Comparison of ENCODE assay signal across 8 cellular contexts in the genomic region with DNA sequence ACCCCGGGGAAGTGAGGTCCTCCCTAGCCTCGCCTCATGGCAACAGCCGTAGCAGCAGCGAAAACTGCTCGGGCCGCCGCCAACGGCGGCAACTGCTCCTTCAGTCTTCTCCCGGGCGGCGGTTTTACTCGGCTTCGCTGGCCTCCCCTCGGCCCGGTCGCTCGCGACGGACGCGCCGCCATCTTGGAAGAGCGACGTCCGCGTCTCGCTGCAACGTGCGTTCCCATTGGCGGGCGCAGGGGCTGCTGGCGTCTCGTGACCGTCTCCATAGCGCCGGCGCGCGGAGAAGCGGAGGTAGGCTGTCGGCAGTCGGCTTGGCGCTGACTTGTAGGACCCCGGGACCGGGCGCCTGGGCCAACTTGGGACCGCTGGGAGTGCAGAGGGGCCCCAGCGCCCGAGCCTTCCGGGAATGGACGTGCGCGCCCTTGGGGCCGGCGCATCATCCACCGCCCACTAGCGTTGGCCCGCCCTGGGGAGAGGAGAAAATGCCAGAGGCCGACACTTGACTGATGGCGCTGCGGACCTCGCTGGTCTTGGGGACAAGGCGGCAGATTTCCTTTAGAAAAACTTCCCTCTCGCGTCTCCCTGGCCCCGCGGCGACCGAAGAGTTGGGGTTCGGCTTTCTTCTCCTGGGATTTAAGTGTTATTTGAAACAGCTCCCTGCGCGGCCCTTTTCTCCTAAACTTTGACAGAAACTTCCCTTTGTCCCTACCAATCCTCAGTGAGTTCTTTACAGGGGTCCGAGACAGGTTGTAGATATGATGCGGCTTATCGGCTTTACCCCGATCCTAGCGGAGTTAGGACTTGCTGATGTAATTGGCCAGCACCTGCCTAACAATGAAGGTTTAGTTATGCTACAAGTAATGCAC. TPM values are rescaled to one million over a fixed set of nuclear protein-coding genes. Genes with fewer than 3 reads are reported as not detected.
DNase-seq lines count a peak whose midpoint lies in the region; ATAC-seq and TF ChIP-seq lines count a peak whose summit lies in the region.

SNX13 (minus strand) TSS at position 193 of the 869 bp plus-strand sequence. CDS start 199 bp downstream, outside the sequence.

- intact Hi-C loops in CD4-positive, alpha-beta T cell (cut with DNase I, micrococcal nuclease) = loop anchor here in 1 of 2 experiments (5.0 kb wide), 2 partner anchors 643 to 1293 kb away; partner anchors contain the start of genes AHR, ANKMY2 and BZW2
- intact Hi-C loops in dorsolateral prefrontal cortex (cut with DNase I) = no loop called here
- intact Hi-C loops in right lobe of liver (cut with DNase I) = no loop called here

- H3K36me3 Mint-ChIP-seq in CD4-positive, alpha-beta T cell (ENCODE audit: low read depth) = peaks cover 25% of the 10 kb centered on the region

- H3K4me3 ChIP-seq in dorsolateral prefrontal cortex = peak within 1 kb of the TSS; percentile 48 to 99 (median 89)
- peak within 1 kb of the TSS; percentile 79 to 86 (median 82) for H3K4me3 ChIP-seq in right lobe of liver

- peak within 1 kb of the TSS; percentile 99 for H3K4me3 Mint-ChIP-seq in CD4-positive, alpha-beta T cell

- H3K27ac ChIP-seq in CD4-positive, alpha-beta T cell (ENCODE audit: low read depth, low read length) = peak within 1 kb of the TSS; percentile 93
- H3K27ac ChIP-seq in dorsolateral prefrontal cortex = peak within 1 kb of the TSS; percentile 69 to 99 (median 95)
- peak within 1 kb of the TSS; percentile 95 to 98 (median 95) for H3K27ac ChIP-seq in right lobe of liver

- DNase-seq in CD4-positive, alpha-beta T cell = peak; percentile 80 to 89 (median 84)
- DNase-seq in NCI-H774 (lab: John Stamatoyannopoulos, UW) = peak; percentile 93
- peak; percentile 89 for DNase-seq in activated CD4-positive, alpha-beta T cell treated with anti-CD3 and anti-CD28 coated beads, Interleukin-2, amount 50 U/mL, for 48 hours
- peak; percentile 87 to 95 (median 93) for DNase-seq in dorsolateral prefrontal cortex
- DNase-seq in right lobe of liver = peak; percentile 95 to 96 (median 95)
- DNase-seq in stimulated activated CD4-positive, alpha-beta T cell treated with anti-CD3 and anti-CD28 coated beads, Interleukin-4, amount 100 ng/mL, for 4 hours = peak; percentile 87 to 88

- H3K36me3 ChIP-seq in right lobe of liver = no peaks in the 10 kb centered on the region

- no peaks in the 10 kb centered on the region for H3K27me3 Mint-ChIP-seq in CD4-positive, alpha-beta T cell

- POLR2A ChIA-PET in CD4-positive, alpha-beta T cell (lab: Charles Lee) = interaction anchor here (1.3 kb wide), 1 partner anchor 12 kb away, joined by 4 read pairs; no protein-coding TSS in a partner anchor

- TF ChIP-seq CTCF in CD4-positive, alpha-beta T cell (IDR thresholded peaks at IDR 0.05) = peak; percentile 33
- TF ChIP-seq CTCF in dorsolateral prefrontal cortex (IDR thresholded peaks at IDR 0.05 in 54 of 56, conservative IDR thresholded peaks at IDR 0.05 in 2 of 56; ENCODE audit: low read depth in 1 of 56, partially characterized antibody in 56 of 56) (peak in 53 of 56 donors; percentile 25 to 77 (median 59)), right lobe of liver (IDR thresholded peaks at IDR 0.05) (peak; percentile 14 to 45 (median 30))

- TF ChIP-seq POLR2A in right lobe of liver (IDR thresholded peaks at IDR 0.05) = peak; percentile 73

- no peaks in the 10 kb centered on the region for H3K27me3 ChIP-seq in CD4-positive, alpha-beta T cell (ENCODE audit: control insufficient read depth, insufficient read depth, low read length)
- no peaks in the 10 kb centered on the region for H3K27me3 ChIP-seq in dorsolateral prefrontal cortex
- H3K27me3 ChIP-seq in right lobe of liver = no peaks in the 10 kb centered on the region

- H3K4me1 ChIP-seq in right lobe of liver = peaks cover 0 to 14% (median 7%) of the 10 kb centered on the region in 4 donors

- H3K27ac Mint-ChIP-seq in CD4-positive, alpha-beta T cell = peak within 1 kb of the TSS; percentile 98

- no peaks in the 10 kb centered on the region for H3K9me3 ChIP-seq in CD4-positive, alpha-beta T cell (ENCODE audit: control insufficient read depth, low read length)
- H3K9me3 ChIP-seq in right lobe of liver = no peaks in the 10 kb centered on the region

- H3K9me3 Mint-ChIP-seq in CD4-positive, alpha-beta T cell = no peaks in the 10 kb centered on the region

- 0% methylated on average over 20 of the region's 78 CpGs for WGBS in right lobe of liver (ENCODE audit: insufficient coverage, low coverage, low lambda C conversion rate, missing lambda C conversion rate)

- CTCF ChIA-PET in CD4-positive, alpha-beta T cell (lab: Charles Lee) = no interaction called here

- H3K4me1 Mint-ChIP-seq in CD4-positive, alpha-beta T cell (ENCODE audit: low read depth) = peaks cover 57% of the 10 kb centered on the region

- peak; percentile 95 for ATAC-seq in CD4-positive, alpha-beta T cell (ENCODE audit: poor library complexity)
- ATAC-seq in GM19397 (IDR thresholded peaks at IDR 0.05; ENCODE audit: unreplicated experiment) (peak; percentile 98), HG03571 (IDR thresholded peaks at IDR 0.05; ENCODE audit: unreplicated experiment) (peak; percentile 88), right lobe of liver (peak; percentile 92 to 98 (median 94))

RNA-seq across cellular contexts. Expression of gene SNX13, which starts in this region (rescaled TPM):
- 10 to 100 TPM; 24.0 to 25.8 TPM for total RNA-seq in CD4-positive, alpha-beta T cell
- 10 to 100 TPM; 52.5 to 88.4 (median 65.7) TPM for total RNA-seq in dorsolateral prefrontal cortex
- total RNA-seq in right lobe of liver = 10 to 100 TPM; 17.1 to 22.5 (median 21.0) TPM

Comparison
In these comparisons a context has a peak if more than half of its experiments do, and no peak if none do; other contexts are left out.
1. Peak in every context shown above with its lines: DNase-seq, ATAC-seq, H3K4me3 ChIP-seq and H3K27ac ChIP-seq.